ENCODE assay signal across 1 cellular context in the genomic region with DNA sequence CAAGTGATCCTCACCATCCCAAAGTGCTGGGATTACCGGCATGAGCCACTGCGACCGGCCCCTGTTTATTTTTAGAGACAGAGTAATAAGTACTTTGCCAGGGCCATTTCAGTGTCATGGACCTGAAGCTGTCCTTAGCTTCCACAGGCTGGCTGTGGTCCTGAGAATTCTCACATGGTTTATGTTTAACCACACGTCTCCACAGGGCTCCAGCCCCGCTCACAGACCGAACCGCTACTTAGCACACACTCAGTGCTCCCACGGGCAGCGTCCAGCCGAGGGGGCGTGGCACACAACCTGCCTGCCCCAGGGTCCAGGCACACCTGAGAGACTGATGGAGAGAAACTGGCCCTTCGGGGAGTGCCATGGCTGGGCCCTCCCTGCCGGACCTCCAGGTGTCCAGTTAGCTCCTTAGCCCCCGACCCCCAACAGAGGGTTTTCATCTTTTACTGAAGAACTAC.
TF ChIP-seq lines count a peak whose summit lies in the region.

No MANE protein-coding gene starts in this region.

TF ChIP-seq in HepG2, 621 proteins besides CTCF, POLR2A, EP300 and RAD21 (continued from another document and continues in another):
- TF ChIP-seq, protein P1, sequence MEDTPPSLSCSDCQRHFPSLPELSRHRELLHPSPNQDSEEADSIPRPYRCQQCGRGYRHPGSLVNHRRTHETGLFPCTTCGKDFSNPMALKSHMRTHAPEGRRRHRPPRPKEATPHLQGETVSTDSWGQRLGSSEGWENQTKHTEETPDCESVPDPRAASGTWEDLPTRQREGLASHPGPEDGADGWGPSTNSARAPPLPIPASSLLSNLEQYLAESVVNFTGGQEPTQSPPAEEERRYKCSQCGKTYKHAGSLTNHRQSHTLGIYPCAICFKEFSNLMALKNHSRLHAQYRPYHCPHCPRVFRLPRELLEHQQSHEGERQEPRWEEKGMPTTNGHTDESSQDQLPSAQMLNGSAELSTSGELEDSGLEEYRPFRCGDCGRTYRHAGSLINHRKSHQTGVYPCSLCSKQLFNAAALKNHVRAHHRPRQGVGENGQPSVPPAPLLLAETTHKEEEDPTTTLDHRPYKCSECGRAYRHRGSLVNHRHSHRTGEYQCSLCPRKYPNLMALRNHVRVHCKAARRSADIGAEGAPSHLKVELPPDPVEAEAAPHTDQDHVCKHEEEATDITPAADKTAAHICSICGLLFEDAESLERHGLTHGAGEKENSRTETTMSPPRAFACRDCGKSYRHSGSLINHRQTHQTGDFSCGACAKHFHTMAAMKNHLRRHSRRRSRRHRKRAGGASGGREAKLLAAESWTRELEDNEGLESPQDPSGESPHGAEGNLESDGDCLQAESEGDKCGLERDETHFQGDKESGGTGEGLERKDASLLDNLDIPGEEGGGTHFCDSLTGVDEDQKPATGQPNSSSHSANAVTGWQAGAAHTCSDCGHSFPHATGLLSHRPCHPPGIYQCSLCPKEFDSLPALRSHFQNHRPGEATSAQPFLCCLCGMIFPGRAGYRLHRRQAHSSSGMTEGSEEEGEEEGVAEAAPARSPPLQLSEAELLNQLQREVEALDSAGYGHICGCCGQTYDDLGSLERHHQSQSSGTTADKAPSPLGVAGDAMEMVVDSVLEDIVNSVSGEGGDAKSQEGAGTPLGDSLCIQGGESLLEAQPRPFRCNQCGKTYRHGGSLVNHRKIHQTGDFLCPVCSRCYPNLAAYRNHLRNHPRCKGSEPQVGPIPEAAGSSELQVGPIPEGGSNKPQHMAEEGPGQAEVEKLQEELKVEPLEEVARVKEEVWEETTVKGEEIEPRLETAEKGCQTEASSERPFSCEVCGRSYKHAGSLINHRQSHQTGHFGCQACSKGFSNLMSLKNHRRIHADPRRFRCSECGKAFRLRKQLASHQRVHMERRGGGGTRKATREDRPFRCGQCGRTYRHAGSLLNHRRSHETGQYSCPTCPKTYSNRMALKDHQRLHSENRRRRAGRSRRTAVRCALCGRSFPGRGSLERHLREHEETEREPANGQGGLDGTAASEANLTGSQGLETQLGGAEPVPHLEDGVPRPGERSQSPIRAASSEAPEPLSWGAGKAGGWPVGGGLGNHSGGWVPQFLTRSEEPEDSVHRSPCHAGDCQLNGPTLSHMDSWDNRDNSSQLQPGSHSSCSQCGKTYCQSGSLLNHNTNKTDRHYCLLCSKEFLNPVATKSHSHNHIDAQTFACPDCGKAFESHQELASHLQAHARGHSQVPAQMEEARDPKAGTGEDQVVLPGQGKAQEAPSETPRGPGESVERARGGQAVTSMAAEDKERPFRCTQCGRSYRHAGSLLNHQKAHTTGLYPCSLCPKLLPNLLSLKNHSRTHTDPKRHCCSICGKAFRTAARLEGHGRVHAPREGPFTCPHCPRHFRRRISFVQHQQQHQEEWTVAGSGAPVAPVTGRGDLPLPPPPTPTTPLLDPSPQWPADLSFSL (CRISPR knock-in tag; IDR thresholded peaks at IDR 0.05), result no peak
- no peak for TF ChIP-seq MED13 (CRISPR knock-in tag; IDR thresholded peaks at IDR 0.05)
- no peak for TF ChIP-seq TBL1XR1 (IDR thresholded peaks at IDR 0.05; ENCODE audit: borderline replicate concordance, low read length, partially characterized antibody)
- no peak for TF ChIP-seq NR3C1 (CRISPR knock-in tag; IDR thresholded peaks at IDR 0.05)
- TF ChIP-seq, protein P2, sequence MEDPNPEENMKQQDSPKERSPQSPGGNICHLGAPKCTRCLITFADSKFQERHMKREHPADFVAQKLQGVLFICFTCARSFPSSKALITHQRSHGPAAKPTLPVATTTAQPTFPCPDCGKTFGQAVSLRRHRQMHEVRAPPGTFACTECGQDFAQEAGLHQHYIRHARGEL (CRISPR knock-in tag; IDR thresholded peaks at IDR 0.05), result no peak
- no peak for TF ChIP-seq TOE1 (CRISPR knock-in tag; IDR thresholded peaks at IDR 0.05)
- TF ChIP-seq ZNF121 (CRISPR knock-in tag; IDR thresholded peaks at IDR 0.05), result no peak
- TF ChIP-seq ATF7 (IDR thresholded peaks at IDR 0.05), result no peak
- no peak for TF ChIP-seq ATF7 (CRISPR knock-in tag; IDR thresholded peaks at IDR 0.05)
- TF ChIP-seq, protein P3, sequence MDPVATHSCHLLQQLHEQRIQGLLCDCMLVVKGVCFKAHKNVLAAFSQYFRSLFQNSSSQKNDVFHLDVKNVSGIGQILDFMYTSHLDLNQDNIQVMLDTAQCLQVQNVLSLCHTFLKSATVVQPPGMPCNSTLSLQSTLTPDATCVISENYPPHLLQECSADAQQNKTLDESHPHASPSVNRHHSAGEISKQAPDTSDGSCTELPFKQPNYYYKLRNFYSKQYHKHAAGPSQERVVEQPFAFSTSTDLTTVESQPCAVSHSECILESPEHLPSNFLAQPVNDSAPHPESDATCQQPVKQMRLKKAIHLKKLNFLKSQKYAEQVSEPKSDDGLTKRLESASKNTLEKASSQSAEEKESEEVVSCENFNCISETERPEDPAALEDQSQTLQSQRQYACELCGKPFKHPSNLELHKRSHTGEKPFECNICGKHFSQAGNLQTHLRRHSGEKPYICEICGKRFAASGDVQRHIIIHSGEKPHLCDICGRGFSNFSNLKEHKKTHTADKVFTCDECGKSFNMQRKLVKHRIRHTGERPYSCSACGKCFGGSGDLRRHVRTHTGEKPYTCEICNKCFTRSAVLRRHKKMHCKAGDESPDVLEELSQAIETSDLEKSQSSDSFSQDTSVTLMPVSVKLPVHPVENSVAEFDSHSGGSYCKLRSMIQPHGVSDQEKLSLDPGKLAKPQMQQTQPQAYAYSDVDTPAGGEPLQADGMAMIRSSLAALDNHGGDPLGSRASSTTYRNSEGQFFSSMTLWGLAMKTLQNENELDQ (CRISPR knock-in tag; IDR thresholded peaks at IDR 0.05; ENCODE audit: borderline replicate concordance), result no peak
- TF ChIP-seq MEF2D (CRISPR knock-in tag; IDR thresholded peaks at IDR 0.05), result no peak
- TF ChIP-seq SPEN (CRISPR knock-in tag; IDR thresholded peaks at IDR 0.05; ENCODE audit: low read depth), result peak; percentile 64; the same call in 1 of the 2 replicates
- TF ChIP-seq RBM22 (optimal IDR thresholded peaks at IDR 0.05; ENCODE audit: low read length), result no peak
- no peak for TF ChIP-seq MED1 (CRISPR knock-in tag; IDR thresholded peaks at IDR 0.05)
- TF ChIP-seq, protein P4, sequence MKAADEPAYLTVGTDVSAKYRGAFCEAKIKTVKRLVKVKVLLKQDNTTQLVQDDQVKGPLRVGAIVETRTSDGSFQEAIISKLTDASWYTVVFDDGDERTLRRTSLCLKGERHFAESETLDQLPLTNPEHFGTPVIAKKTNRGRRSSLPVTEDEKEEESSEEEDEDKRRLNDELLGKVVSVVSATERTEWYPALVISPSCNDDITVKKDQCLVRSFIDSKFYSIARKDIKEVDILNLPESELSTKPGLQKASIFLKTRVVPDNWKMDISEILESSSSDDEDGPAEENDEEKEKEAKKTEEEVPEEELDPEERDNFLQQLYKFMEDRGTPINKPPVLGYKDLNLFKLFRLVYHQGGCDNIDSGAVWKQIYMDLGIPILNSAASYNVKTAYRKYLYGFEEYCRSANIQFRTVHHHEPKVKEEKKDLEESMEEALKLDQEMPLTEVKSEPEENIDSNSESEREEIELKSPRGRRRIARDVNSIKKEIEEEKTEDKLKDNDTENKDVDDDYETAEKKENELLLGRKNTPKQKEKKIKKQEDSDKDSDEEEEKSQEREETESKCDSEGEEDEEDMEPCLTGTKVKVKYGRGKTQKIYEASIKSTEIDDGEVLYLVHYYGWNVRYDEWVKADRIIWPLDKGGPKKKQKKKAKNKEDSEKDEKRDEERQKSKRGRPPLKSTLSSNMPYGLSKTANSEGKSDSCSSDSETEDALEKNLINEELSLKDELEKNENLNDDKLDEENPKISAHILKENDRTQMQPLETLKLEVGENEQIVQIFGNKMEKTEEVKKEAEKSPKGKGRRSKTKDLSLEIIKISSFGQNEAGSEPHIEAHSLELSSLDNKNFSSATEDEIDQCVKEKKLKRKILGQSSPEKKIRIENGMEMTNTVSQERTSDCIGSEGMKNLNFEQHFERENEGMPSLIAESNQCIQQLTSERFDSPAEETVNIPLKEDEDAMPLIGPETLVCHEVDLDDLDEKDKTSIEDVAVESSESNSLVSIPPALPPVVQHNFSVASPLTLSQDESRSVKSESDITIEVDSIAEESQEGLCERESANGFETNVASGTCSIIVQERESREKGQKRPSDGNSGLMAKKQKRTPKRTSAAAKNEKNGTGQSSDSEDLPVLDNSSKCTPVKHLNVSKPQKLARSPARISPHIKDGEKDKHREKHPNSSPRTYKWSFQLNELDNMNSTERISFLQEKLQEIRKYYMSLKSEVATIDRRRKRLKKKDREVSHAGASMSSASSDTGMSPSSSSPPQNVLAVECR (CRISPR knock-in tag; IDR thresholded peaks at IDR 0.05; ENCODE audit: borderline replicate concordance), result peak; percentile 39; the same call in 1 of the 2 replicates
- no peak for TF ChIP-seq ATM (IDR thresholded peaks at IDR 0.05; ENCODE audit: borderline replicate concordance)
- TF ChIP-seq, protein P5, sequence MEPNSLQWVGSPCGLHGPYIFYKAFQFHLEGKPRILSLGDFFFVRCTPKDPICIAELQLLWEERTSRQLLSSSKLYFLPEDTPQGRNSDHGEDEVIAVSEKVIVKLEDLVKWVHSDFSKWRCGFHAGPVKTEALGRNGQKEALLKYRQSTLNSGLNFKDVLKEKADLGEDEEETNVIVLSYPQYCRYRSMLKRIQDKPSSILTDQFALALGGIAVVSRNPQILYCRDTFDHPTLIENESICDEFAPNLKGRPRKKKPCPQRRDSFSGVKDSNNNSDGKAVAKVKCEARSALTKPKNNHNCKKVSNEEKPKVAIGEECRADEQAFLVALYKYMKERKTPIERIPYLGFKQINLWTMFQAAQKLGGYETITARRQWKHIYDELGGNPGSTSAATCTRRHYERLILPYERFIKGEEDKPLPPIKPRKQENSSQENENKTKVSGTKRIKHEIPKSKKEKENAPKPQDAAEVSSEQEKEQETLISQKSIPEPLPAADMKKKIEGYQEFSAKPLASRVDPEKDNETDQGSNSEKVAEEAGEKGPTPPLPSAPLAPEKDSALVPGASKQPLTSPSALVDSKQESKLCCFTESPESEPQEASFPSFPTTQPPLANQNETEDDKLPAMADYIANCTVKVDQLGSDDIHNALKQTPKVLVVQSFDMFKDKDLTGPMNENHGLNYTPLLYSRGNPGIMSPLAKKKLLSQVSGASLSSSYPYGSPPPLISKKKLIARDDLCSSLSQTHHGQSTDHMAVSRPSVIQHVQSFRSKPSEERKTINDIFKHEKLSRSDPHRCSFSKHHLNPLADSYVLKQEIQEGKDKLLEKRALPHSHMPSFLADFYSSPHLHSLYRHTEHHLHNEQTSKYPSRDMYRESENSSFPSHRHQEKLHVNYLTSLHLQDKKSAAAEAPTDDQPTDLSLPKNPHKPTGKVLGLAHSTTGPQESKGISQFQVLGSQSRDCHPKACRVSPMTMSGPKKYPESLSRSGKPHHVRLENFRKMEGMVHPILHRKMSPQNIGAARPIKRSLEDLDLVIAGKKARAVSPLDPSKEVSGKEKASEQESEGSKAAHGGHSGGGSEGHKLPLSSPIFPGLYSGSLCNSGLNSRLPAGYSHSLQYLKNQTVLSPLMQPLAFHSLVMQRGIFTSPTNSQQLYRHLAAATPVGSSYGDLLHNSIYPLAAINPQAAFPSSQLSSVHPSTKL (CRISPR knock-in tag; IDR thresholded peaks at IDR 0.05), result 0 out of 2 replicates have a peak, but pooled peaks have one; percentile 17
- no peak for TF ChIP-seq CEBPG (CRISPR knock-in tag; IDR thresholded peaks at IDR 0.05)
- no peak; the same call in 1 of the 2 replicates for TF ChIP-seq MXD4 (CRISPR knock-in tag; IDR thresholded peaks at IDR 0.05)
- TF ChIP-seq, protein P6, sequence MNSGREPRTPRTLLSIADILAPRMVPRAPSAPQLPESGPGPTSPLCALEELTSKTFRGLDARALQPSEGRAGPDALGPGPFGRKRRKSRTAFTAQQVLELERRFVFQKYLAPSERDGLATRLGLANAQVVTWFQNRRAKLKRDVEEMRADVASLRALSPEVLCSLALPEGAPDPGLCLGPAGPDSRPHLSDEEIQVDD (CRISPR knock-in tag; IDR thresholded peaks at IDR 0.05; ENCODE audit: borderline replicate concordance), result no peak
- TF ChIP-seq, protein P7, sequence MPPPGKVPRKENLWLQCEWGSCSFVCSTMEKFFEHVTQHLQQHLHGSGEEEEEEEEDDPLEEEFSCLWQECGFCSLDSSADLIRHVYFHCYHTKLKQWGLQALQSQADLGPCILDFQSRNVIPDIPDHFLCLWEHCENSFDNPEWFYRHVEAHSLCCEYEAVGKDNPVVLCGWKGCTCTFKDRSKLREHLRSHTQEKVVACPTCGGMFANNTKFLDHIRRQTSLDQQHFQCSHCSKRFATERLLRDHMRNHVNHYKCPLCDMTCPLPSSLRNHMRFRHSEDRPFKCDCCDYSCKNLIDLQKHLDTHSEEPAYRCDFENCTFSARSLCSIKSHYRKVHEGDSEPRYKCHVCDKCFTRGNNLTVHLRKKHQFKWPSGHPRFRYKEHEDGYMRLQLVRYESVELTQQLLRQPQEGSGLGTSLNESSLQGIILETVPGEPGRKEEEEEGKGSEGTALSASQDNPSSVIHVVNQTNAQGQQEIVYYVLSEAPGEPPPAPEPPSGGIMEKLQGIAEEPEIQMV (CRISPR knock-in tag; IDR thresholded peaks at IDR 0.05; ENCODE audit: low read depth), result no peak
- no peak for TF ChIP-seq NR2F6 (IDR thresholded peaks at IDR 0.05)
- peak; percentile 37; the same call in 1 of the 2 replicates for TF ChIP-seq NR2F6 (CRISPR knock-in tag; IDR thresholded peaks at IDR 0.05)
- TF ChIP-seq, protein P8, sequence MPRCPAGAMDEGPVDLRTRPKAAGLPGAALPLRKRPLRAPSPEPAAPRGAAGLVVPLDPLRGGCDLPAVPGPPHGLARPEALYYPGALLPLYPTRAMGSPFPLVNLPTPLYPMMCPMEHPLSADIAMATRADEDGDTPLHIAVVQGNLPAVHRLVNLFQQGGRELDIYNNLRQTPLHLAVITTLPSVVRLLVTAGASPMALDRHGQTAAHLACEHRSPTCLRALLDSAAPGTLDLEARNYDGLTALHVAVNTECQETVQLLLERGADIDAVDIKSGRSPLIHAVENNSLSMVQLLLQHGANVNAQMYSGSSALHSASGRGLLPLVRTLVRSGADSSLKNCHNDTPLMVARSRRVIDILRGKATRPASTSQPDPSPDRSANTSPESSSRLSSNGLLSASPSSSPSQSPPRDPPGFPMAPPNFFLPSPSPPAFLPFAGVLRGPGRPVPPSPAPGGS (CRISPR knock-in tag; IDR thresholded peaks at IDR 0.05), result no peak
- peak; percentile 44 for TF ChIP-seq SALL1 (CRISPR knock-in tag; IDR thresholded peaks at IDR 0.05)
- TF ChIP-seq, protein P9, sequence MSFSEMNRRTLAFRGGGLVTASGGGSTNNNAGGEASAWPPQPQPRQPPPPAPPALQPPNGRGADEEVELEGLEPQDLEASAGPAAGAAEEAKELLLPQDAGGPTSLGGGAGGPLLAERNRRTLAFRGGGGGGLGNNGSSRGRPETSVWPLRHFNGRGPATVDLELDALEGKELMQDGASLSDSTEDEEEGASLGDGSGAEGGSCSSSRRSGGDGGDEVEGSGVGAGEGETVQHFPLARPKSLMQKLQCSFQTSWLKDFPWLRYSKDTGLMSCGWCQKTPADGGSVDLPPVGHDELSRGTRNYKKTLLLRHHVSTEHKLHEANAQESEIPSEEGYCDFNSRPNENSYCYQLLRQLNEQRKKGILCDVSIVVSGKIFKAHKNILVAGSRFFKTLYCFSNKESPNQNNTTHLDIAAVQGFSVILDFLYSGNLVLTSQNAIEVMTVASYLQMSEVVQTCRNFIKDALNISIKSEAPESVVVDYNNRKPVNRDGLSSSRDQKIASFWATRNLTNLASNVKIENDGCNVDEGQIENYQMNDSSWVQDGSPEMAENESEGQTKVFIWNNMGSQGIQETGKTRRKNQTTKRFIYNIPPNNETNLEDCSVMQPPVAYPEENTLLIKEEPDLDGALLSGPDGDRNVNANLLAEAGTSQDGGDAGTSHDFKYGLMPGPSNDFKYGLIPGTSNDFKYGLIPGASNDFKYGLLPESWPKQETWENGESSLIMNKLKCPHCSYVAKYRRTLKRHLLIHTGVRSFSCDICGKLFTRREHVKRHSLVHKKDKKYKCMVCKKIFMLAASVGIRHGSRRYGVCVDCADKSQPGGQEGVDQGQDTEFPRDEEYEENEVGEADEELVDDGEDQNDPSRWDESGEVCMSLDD (CRISPR knock-in tag; IDR thresholded peaks at IDR 0.05; ENCODE audit: borderline replicate concordance), result no peak
